ENCODE assay signal across 10 cellular contexts in genomic region chr3:38662544-38662943, GRCh38. TPM values are rescaled to one million over a fixed set of nuclear protein-coding genes. Genes with fewer than 3 reads are reported as not detected.
DNase-seq lines count a peak whose midpoint lies in the region; ATAC-seq and TF ChIP-seq lines count a peak whose summit lies in the region.
"Had no signal": no experiment of that assay in that cellular context is flagged by ENCODE, and none has a peak within 500 bp of the region (broad histone marks: within the 10 kb centered on the region; RNA-seq: fewer than 3 reads in every experiment).

No MANE protein-coding gene starts in this region.

- H3K4me1 ChIP-seq in heart right ventricle, result no peaks in the 10 kb centered on the region

- H3K27ac Mint-ChIP-seq in type B pancreatic cell, result no peak overlapping the region

- H3K36me3 Mint-ChIP-seq in type B pancreatic cell, result no peaks in the 10 kb centered on the region

- H3K27me3 Mint-ChIP-seq in type B pancreatic cell, result peaks cover 43% of the 10 kb centered on the region

- peaks cover 8% of the 10 kb centered on the region for H3K9me3 Mint-ChIP-seq in type B pancreatic cell

- TF ChIP-seq CTCF in heart right ventricle (IDR thresholded peaks at IDR 0.05) (peak in 5 of 9 donors; percentile 11 to 21 (median 18)), type B pancreatic cell (conservative IDR thresholded peaks at IDR 0.05) (peak; percentile 71)

- H3K36me3 ChIP-seq in heart right ventricle, result no peaks in the 10 kb centered on the region

- H3K27ac ChIP-seq in heart right ventricle, result no peak overlapping the region

- no peak overlapping the region for H3K4me3 Mint-ChIP-seq in type B pancreatic cell

- 30 to 39% methylated on average over 4 of the region's 4 CpGs for WGBS in heart right ventricle, 2 donors

- no peak for ATAC-seq in heart right ventricle
- no peak for ATAC-seq in left cardiac atrium

- DNase-seq in heart right ventricle (no peak), left cardiac atrium (no peak), NCI-H526 (lab: John Stamatoyannopoulos, UW) (peak; percentile 43 to 71), dermis microvascular lymphatic vessel endothelial cell (ENCODE audit: low read depth in 2 of 2) (peak; percentile 26 to 71), type B pancreatic cell (ENCODE audit: extremely low spot score, unreplicated experiment) (no peak), NCI-H2107 (lab: John Stamatoyannopoulos, UW) (no peak), AG08396 (ENCODE audit: low spot score) (no peak), NCI-H1417 treated with DMSO at 0.1 percent for 48 hours (lab: John Stamatoyannopoulos, UW) (no peak)
- DNase-seq: activated naive CD4-positive, alpha-beta T cell had no signal

- intact Hi-C loops in heart right ventricle (cut with DNase I), result no loop called here
- intact Hi-C loops in left cardiac atrium (cut with DNase I), result no loop called here

- peaks cover 0 to 33% (median 20%) of the 10 kb centered on the region in 7 donors for H3K27me3 ChIP-seq in heart right ventricle

- H3K4me1 Mint-ChIP-seq in type B pancreatic cell (ENCODE audit: unreplicated experiment), result no peaks in the 10 kb centered on the region

- peaks cover 0 to 30% (median 6%) of the 10 kb centered on the region in 11 donors for H3K9me3 ChIP-seq in heart right ventricle

- H3K4me3 ChIP-seq in heart right ventricle, result no peak overlapping the region

RNA-seq across cellular contexts. Expression of gene SCN5A, which starts 13.1 kb away (rescaled TPM):
- total RNA-seq in heart right ventricle (100 to 1,000 TPM; 122 to 254 (median 182) TPM), left cardiac atrium (100 to 1,000 TPM; 115 to 191 TPM), dermis microvascular lymphatic vessel endothelial cell (6.2 and 10.1 TPM in 2 replicates), type B pancreatic cell (ENCODE audit: low replicate concordance) (0.38 and 3.5 TPM in 2 replicates)
- polyA plus RNA-seq in heart right ventricle, result 10 to 100 TPM; 29.9 to 61.5 TPM
- total RNA-seq: mononuclear cell had no signal

Comparison
In these comparisons a context has a peak if more than half of its experiments do, and no peak if none do; other contexts are left out.
1. DNase-seq: peak in NCI-H526 (2 of 2) and dermis microvascular lymphatic vessel endothelial cell (2 of 2); none in heart right ventricle (0 of 2), left cardiac atrium (single experiment), type B pancreatic cell (single experiment), NCI-H2107 (single experiment), AG08396 (single experiment) and NCI-H1417 treated with DMSO at 0.1 percent for 48 hours (single experiment).
2. RNA of gene SCN5A, which starts 13.1 kb away (total RNA-seq): 115 to 191 TPM in left cardiac atrium and 122 to 254 TPM in heart right ventricle; 6.2 to 10.1 TPM in dermis microvascular lymphatic vessel endothelial cell and 0.38 to 3.5 TPM in type B pancreatic cell; every median in the first group is over 10 times any median in the second.